ENCODE assay signal across 8 cellular contexts in genomic region chr17:57084361-57084801, GRCh38. TPM values are rescaled to one million over a fixed set of nuclear protein-coding genes. Genes with fewer than 3 reads are reported as not detected.
DNase-seq lines count a peak whose midpoint lies in the region; ATAC-seq, FAIRE-seq and TF ChIP-seq lines count a peak whose summit lies in the region.

No MANE protein-coding gene starts in this region.

- peaks cover 2% of the 10 kb centered on the region for H3K36me3 Mint-ChIP-seq in neural progenitor cell

- H3K27ac ChIP-seq in KMS-11 (peak overlapping the region; percentile 60), ectodermal cell (ENCODE audit: insufficient read depth, low read depth, low read length, poor library complexity, severe bottlenecking) (no peak overlapping the region), neural progenitor cell (no peak overlapping the region)

- H3K27me3 Mint-ChIP-seq in neural progenitor cell (ENCODE audit: insufficient read depth, low read depth), result peaks cover 2% of the 10 kb centered on the region

- no peaks in the 10 kb centered on the region for H3K9me3 Mint-ChIP-seq in neural progenitor cell

- H3K9me3 ChIP-seq in ectodermal cell (ENCODE audit: control insufficient read depth, low read length) (no peaks in the 10 kb centered on the region), neural progenitor cell (ENCODE audit: low read depth) (no peaks in the 10 kb centered on the region)

- peak overlapping the region; percentile 98 for H2AFZ ChIP-seq in KMS-11 (ENCODE audit: low read depth)
- H2AFZ ChIP-seq in neural progenitor cell (replicated peaks), result peak overlapping the region; percentile 94

- H3K27ac Mint-ChIP-seq in neural progenitor cell, result peak overlapping the region; percentile 95

- H3K4me2 ChIP-seq in KMS-11 (peak overlapping the region; percentile 92), neural progenitor cell (peak overlapping the region; percentile 82)

- peaks cover 37% of the 10 kb centered on the region for H3K4me1 Mint-ChIP-seq in neural progenitor cell

- DNase-seq in GM19239 (ENCODE audit: insufficient read length, low spot score), result no peak
- DNase-seq in neural progenitor cell (ENCODE audit: low spot score), result no peak
- DNase-seq in NCI-H187 (lab: John Stamatoyannopoulos, UW), result no peak

- H3K4me3 Mint-ChIP-seq in neural progenitor cell, result peak overlapping the region; percentile 94

- H3K9ac ChIP-seq in KMS-11, result peak overlapping the region; percentile 86
- peak overlapping the region; percentile 87 for H3K9ac ChIP-seq in neural progenitor cell

- H3K4me3 ChIP-seq in KMS-11 (IDR thresholded peaks at IDR 0.05; ENCODE audit: insufficient read depth, low read depth, low read length) (no peak overlapping the region), ectodermal cell (ENCODE audit: insufficient read depth, low read depth, low read length) (peak overlapping the region; percentile 96), neural progenitor cell (peak overlapping the region; percentile 74)

- peak; percentile 40 for FAIRE-seq in GM19239 (lab: Jason Lieb, UNC)

- H3K79me2 ChIP-seq in KMS-11 (ENCODE audit: insufficient read depth, low read depth) (peaks cover 39% of the 10 kb centered on the region), neural progenitor cell (ENCODE audit: low read depth) (peaks cover 38% of the 10 kb centered on the region)

- peaks cover 28% of the 10 kb centered on the region for H3F3A ChIP-seq in neural progenitor cell (ENCODE audit: low read depth)

- H4K20me1 ChIP-seq in KMS-11 (ENCODE audit: insufficient read depth), result peaks cover 16% of the 10 kb centered on the region; the same call in 1 of the 2 replicates
- H4K20me1 ChIP-seq in neural progenitor cell (ENCODE audit: low read depth), result peaks cover 34% of the 10 kb centered on the region

- ATAC-seq in HG03097 (IDR thresholded peaks at IDR 0.05; ENCODE audit: low FRiP score, unreplicated experiment) (no peak), HG03108 (IDR thresholded peaks at IDR 0.05; ENCODE audit: unreplicated experiment) (no peak), HG02798 (IDR thresholded peaks at IDR 0.05; ENCODE audit: poor library complexity, unreplicated experiment) (no peak)

- H3K4me1 ChIP-seq in KMS-11 (ENCODE audit: low read depth, poor library complexity, severe bottlenecking) (peaks cover 34% of the 10 kb centered on the region), ectodermal cell (ENCODE audit: control insufficient read depth, insufficient read depth, low read length) (peaks cover 5% of the 10 kb centered on the region), neural progenitor cell (peaks cover 36% of the 10 kb centered on the region)

- H3K27me3 ChIP-seq in KMS-11 (ENCODE audit: insufficient read depth, low read depth) (no peaks in the 10 kb centered on the region), ectodermal cell (ENCODE audit: control insufficient read depth, insufficient read depth, low read length, poor library complexity, severe bottlenecking) (peaks cover 18% of the 10 kb centered on the region), neural progenitor cell (peaks cover 13% of the 10 kb centered on the region)

- no peaks in the 10 kb centered on the region for H3K36me3 ChIP-seq in KMS-11 (ENCODE audit: insufficient read depth)
- no peaks in the 10 kb centered on the region for H3K36me3 ChIP-seq in ectodermal cell (ENCODE audit: control insufficient read depth, insufficient read depth, low read length)
- H3K36me3 ChIP-seq in neural progenitor cell, result no peaks in the 10 kb centered on the region

- TF ChIP-seq CTCF in KMS-11 (conservative IDR thresholded peaks at IDR 0.05; ENCODE audit: low read depth, low read length) (no peak), neural progenitor cell (IDR thresholded peaks at IDR 0.05) (no peak)

- 5 to 6% methylated on average over 7 of the region's 7 CpGs for WGBS in ectodermal cell, 2 experiments

RNA-seq across cellular contexts. Expression of gene AKAP1, which starts 0.7 kb away (rescaled TPM):
- 23.1 TPM for polyA plus RNA-seq in ectodermal cell (2013, experiment 1 of 4)
- polyA plus RNA-seq in ectodermal cell (2013, experiment 2 of 4), result 20.5 TPM
- polyA plus RNA-seq in ectodermal cell (2013, experiment 3 of 4), result 14.9 TPM
- polyA plus RNA-seq in ectodermal cell (2013, experiment 4 of 4), result 17.9 TPM
- total RNA-seq in neural progenitor cell (ENCODE audit: low replicate concordance), result 8.8 and 13.4 TPM in 2 replicates
